23 cellular contexts compared by ENCODE assay signal in genomic region chr7:42964293-42964692, GRCh38. TPM values are rescaled to one million over a fixed set of nuclear protein-coding genes. Genes with fewer than 3 reads are reported as not detected.
DNase-seq lines count a peak whose midpoint lies in the region; ATAC-seq, FAIRE-seq and TF ChIP-seq lines count a peak whose summit lies in the region.
"Had no signal": no experiment of that assay in that cellular context is flagged by ENCODE, and none has a peak within 500 bp of the region (broad histone marks: within the 10 kb centered on the region; RNA-seq: fewer than 3 reads in every experiment).

No MANE protein-coding gene starts in this region.

- in situ Hi-C loops in K562 (cut with MboI) (no loop called here), gastrocnemius medialis (cut with MboI; ENCODE audit: low sequenced_read_pairs in 4 of 4) (no loop called here)

- no peak for DNase-seq in left ventricle myocardium inferior
- DNase-seq in right atrium auricular region (ENCODE audit: low spot score) = no peak
- DNase-seq in K562 (ENCODE audit: extremely low read depth in 1 of 4, low spot score in 3 of 4) = peak in 1 of 4 experiments; percentile 20
- DNase-seq in gastrocnemius medialis = no peak
- no peak for DNase-seq in NCI-H187 treated with DMSO at 0.1 percent for 48 hours (lab: John Stamatoyannopoulos, UW)
- DNase-seq: C1 segment of cervical spinal cord; Caco-2; CD4-positive, alpha-beta memory T cell; H9; NCI-H1048; NCI-H1417; NCI-H1694 treated with DMSO at 0.1 percent for 48 hours; NCI-H446; NCI-H524 treated with DMSO at 0.1 percent for 48 hours; NCI-H774; NK-92 treated with Interleukin-12 subunit alpha and Interleukin-12 subunit beta, amount 100 ng/mL, for 24 hours; PC-9 had no signal

- H3K79me2 ChIP-seq in K562 (ENCODE audit: control insufficient read depth, insufficient read depth, low read length) = no peaks in the 10 kb centered on the region

- no peak for TF ChIP-seq RAD21 in K562 (CRISPR knock-in tag; conservative IDR thresholded peaks at IDR 0.05 in 1 of 2, IDR thresholded peaks at IDR 0.05 in 1 of 2)

- BruUV-seq in K562 (replicated peaks; lab: Mats Ljungman, UMichigan) = no TSS peak

- TF ChIP-seq POLR2A in K562 (conservative IDR thresholded peaks at IDR 0.05) = no peak
- TF ChIP-seq POLR2A in gastrocnemius medialis (IDR thresholded peaks at IDR 0.05) = no peak

- H4K20me1 ChIP-seq in K562 (replicated peaks; ENCODE audit: control insufficient read depth, insufficient read depth, low read length) = no peaks in the 10 kb centered on the region

- no peak overlapping the region for H3K9ac ChIP-seq in K562 (ENCODE audit: insufficient read depth in 1 of 2, low read depth in 2 of 2, low read length in 2 of 2)
- no peak overlapping the region for H3K9ac ChIP-seq in muscle layer of colon (ENCODE audit: low read length)

- H3K4me3 ChIP-seq in left ventricle myocardium inferior (no peak overlapping the region), right atrium auricular region (no peak overlapping the region), K562 (no peak overlapping the region), muscle layer of colon (ENCODE audit: low read depth in 1 of 2, low read length in 2 of 2) (no peak overlapping the region), gastrocnemius medialis (no peak overlapping the region)
- H3K4me3 ChIP-seq: A549, PC-9, SJSA1 had no signal

- H3K4me1 ChIP-seq in left ventricle myocardium inferior (peaks cover 15% of the 10 kb centered on the region), right atrium auricular region (no peaks in the 10 kb centered on the region), K562 (replicated peaks in 1 of 2; ENCODE audit: control insufficient read depth in 2 of 2, insufficient read depth in 2 of 2, low read length in 2 of 2) (peaks cover 0 to 12% of the 10 kb centered on the region in 2 experiments; a peak in 2 of 5 replicates), muscle layer of colon (ENCODE audit: insufficient read depth, low read length) (peaks cover 14% of the 10 kb centered on the region), gastrocnemius medialis (no peaks in the 10 kb centered on the region)
- H3K4me1 ChIP-seq: A549, Caco-2, SJSA1 had no signal

- no peak for FAIRE-seq in K562 (lab: Jason Lieb, UNC)
- FAIRE-seq: A549, G401.6, HTR-8/SVneo had no signal

- H3K4me2 ChIP-seq in K562 (ENCODE audit: insufficient read depth, low read length) = no peak overlapping the region
- H3K4me2 ChIP-seq: A549, PC-9 had no signal

- CTCF ChIA-PET in K562 (lab: Yijun Ruan, JAX; ENCODE audit: low intra/inter-chr PET ratio) = no interaction called here

- no peaks in the 10 kb centered on the region for H3K27me3 ChIP-seq in left ventricle myocardium inferior (ENCODE audit: low read depth)
- H3K27me3 ChIP-seq in right atrium auricular region = no peaks in the 10 kb centered on the region
- H3K27me3 ChIP-seq in K562 (ENCODE audit: control insufficient read depth in 2 of 2, insufficient read depth in 2 of 2, low read length in 2 of 2) = no peaks in the 10 kb centered on the region
- no peaks in the 10 kb centered on the region for H3K27me3 ChIP-seq in muscle layer of colon (ENCODE audit: control insufficient read depth in 1 of 2, insufficient read depth in 2 of 2, low read length in 2 of 2)
- no peaks in the 10 kb centered on the region for H3K27me3 ChIP-seq in gastrocnemius medialis
- H3K27me3 ChIP-seq: SJSA1 had no signal

- no peaks in the 10 kb centered on the region for H3K36me3 ChIP-seq in left ventricle myocardium inferior
- H3K36me3 ChIP-seq in right atrium auricular region = no peaks in the 10 kb centered on the region
- H3K36me3 ChIP-seq in K562 (ENCODE audit: control insufficient read depth, insufficient read depth, low read length) = no peaks in the 10 kb centered on the region
- no peaks in the 10 kb centered on the region for H3K36me3 ChIP-seq in muscle layer of colon (ENCODE audit: insufficient read depth, low read length)
- H3K36me3 ChIP-seq in gastrocnemius medialis = no peaks in the 10 kb centered on the region
- H3K36me3 ChIP-seq: SJSA1 had no signal

- H3K9me3 ChIP-seq in left ventricle myocardium inferior (replicated peaks) (no peaks in the 10 kb centered on the region), right atrium auricular region (no peaks in the 10 kb centered on the region), K562 (replicated peaks; ENCODE audit: control insufficient read depth, insufficient read depth, low read depth, low read length) (peaks cover 5% of the 10 kb centered on the region; the same call in 1 of the 2 replicates), muscle layer of colon (ENCODE audit: low read length) (no peaks in the 10 kb centered on the region), gastrocnemius medialis (no peaks in the 10 kb centered on the region)
- H3K9me3 ChIP-seq: A549, SJSA1 had no signal

- WGBS in K562 (ENCODE audit: insufficient coverage, low coverage, missing lambda C conversion rate) = 4% methylated on average over 2 of the region's 2 CpGs

- peak overlapping the region; percentile 79 for H3K27ac ChIP-seq in left ventricle myocardium inferior (replicated peaks)
- H3K27ac ChIP-seq in right atrium auricular region = no peak overlapping the region
- H3K27ac ChIP-seq in K562 (ENCODE audit: extremely low read depth, low read depth, low read length) = no peak overlapping the region
- H3K27ac ChIP-seq in muscle layer of colon (ENCODE audit: low read depth, low read length) = peak overlapping the region; percentile 7
- no peak overlapping the region for H3K27ac ChIP-seq in gastrocnemius medialis
- H3K27ac ChIP-seq: A549, PC-9, SJSA1 had no signal

- ATAC-seq in K562 (peak; percentile 59), gastrocnemius medialis (no peak), HG03097 (IDR thresholded peaks at IDR 0.05; ENCODE audit: low FRiP score, unreplicated experiment) (no peak)
- ATAC-seq: A549 had no signal

- H2AFZ ChIP-seq in K562 (ENCODE audit: low read depth, low read length) = peak overlapping the region; percentile 29; the same call in 1 of the 2 replicates
- H2AFZ ChIP-seq: PC-9 had no signal

- TF ChIP-seq EP300 in K562 (IDR thresholded peaks at IDR 0.05; ENCODE audit: low read length) = no peak; the same call in 1 of the 2 replicates

- POLR2A ChIA-PET in K562 (lab: Yijun Ruan, JAX) = interaction anchor here (1.1 kb wide), 1 partner anchor 27 kb away, joined by 3 read pairs; no protein-coding TSS in a partner anchor

- TF ChIP-seq CTCF in left ventricle myocardium inferior (IDR thresholded peaks at IDR 0.05; ENCODE audit: borderline replicate concordance) (no peak), right atrium auricular region (IDR thresholded peaks at IDR 0.05) (no peak), K562 (IDR thresholded peaks at IDR 0.05 in 2 of 3, conservative IDR thresholded peaks at IDR 0.05 in 1 of 3; ENCODE audit: insufficient read depth in 2 of 3, low read depth in 1 of 3, low read length in 3 of 3) (no peak), gastrocnemius medialis (IDR thresholded peaks at IDR 0.05 in 4 of 5, conservative IDR thresholded peaks at IDR 0.05 in 1 of 5) (no peak)

- intact Hi-C loops in left ventricle myocardium inferior (cut with micrococcal nuclease) = no loop called here
- intact Hi-C loops in K562 (cut with micrococcal nuclease) = no loop called here
- intact Hi-C loops in gastrocnemius medialis (cut with DNase I; ENCODE audit: low total_unique reads) = no loop called here

- no peaks in the 10 kb centered on the region for H3K9me1 ChIP-seq in K562 (ENCODE audit: control insufficient read depth, insufficient read depth, low read length)

RNA-seq across cellular contexts. Expression of gene MRPL32, which starts 32.1 kb away (rescaled TPM):
- total RNA-seq in left ventricle myocardium inferior (65.5 TPM), right atrium auricular region (10 to 100 TPM; 36.1 to 53.1 TPM), K562 (2014; rRNA removed) (104 and 111 TPM in 2 replicates), K562 (2014; rRNA removed; fragmentation: Illumina TruSeq; extraction: Trizol) (138 and 139 TPM in 2 replicates), K562 (2015; rRNA removed; fragmentation: Illumina TruSeq; extraction: Trizol) (109 and 120 TPM in 2 replicates), K562 (2021) (75.5 and 86.0 TPM in 2 replicates), gastrocnemius medialis (10 to 100 TPM; 42.6 to 59.2 (median 56.8) TPM)
- total RNA-seq in K562 (2011; cell fraction: chromatin; rRNA removed; ENCODE audit: low replicate concordance) = 39.3 and 104 TPM in 2 replicates
- total RNA-seq in K562 (2011; cell fraction: nucleolus; rRNA removed) = 27.3 and 33.6 TPM in 2 replicates
- 59.0 and 64.3 TPM in 2 replicates for total RNA-seq in K562 (2011; cell fraction: nucleoplasm; rRNA removed)
- polyA plus RNA-seq in K562 (2011; rRNA removed) (95.4 and 113 TPM in 2 replicates), K562 (2014; fragmentation: Illumina TruSeq; extraction: Trizol) (134 and 140 TPM in 2 replicates), K562 (2014; fragmentation: Nextera tagmentation; extraction: Ambion mirVana) (100 to 1,000 TPM; 341 to 351 TPM), K562 (2014; rRNA removed) (145 and 162 TPM in 2 replicates)
- polyA plus RNA-seq in K562 (2011; cell fraction: cytosol; rRNA removed) = 38.5 and 52.8 TPM in 2 replicates
- polyA plus RNA-seq in K562 (2011; cell fraction: nucleus; rRNA removed) = 86.8 and 172 TPM in 2 replicates
- 48.6 and 76.2 TPM in 2 replicates for polyA plus RNA-seq in K562 (2012)
- 44.0 and 49.0 TPM in 2 replicates for polyA minus RNA-seq in K562 (2011; rRNA and poly(A)+ RNA removed)
- 16.0 and 20.2 TPM in 2 replicates for polyA minus RNA-seq in K562 (2011; cell fraction: cytosol; rRNA and poly(A)+ RNA removed)
- polyA minus RNA-seq in K562 (2011; cell fraction: nucleus; rRNA and poly(A)+ RNA removed) = 22.1 and 46.5 TPM in 2 replicates

RNA-seq across cellular contexts. Expression of gene PSMA2, which starts 32.3 kb away (rescaled TPM):
- total RNA-seq in left ventricle myocardium inferior (77.7 TPM), right atrium auricular region (10 to 100 TPM; 50.7 to 61.8 TPM), K562 (2014; rRNA removed) (88.7 and 91.7 TPM in 2 replicates), K562 (2014; rRNA removed; fragmentation: Illumina TruSeq; extraction: Trizol) (274 and 308 TPM in 2 replicates), K562 (2015; rRNA removed; fragmentation: Illumina TruSeq; extraction: Trizol) (149 and 162 TPM in 2 replicates), K562 (2021) (184 and 200 TPM in 2 replicates), gastrocnemius medialis (100 to 1,000 TPM; 178 to 246 (median 209) TPM)
- 16.0 and 45.2 TPM in 2 replicates for total RNA-seq in K562 (2011; cell fraction: chromatin; rRNA removed; ENCODE audit: low replicate concordance)
- 15.5 and 16.6 TPM in 2 replicates for total RNA-seq in K562 (2011; cell fraction: nucleolus; rRNA removed)
- total RNA-seq in K562 (2011; cell fraction: nucleoplasm; rRNA removed) = 32.4 and 41.8 TPM in 2 replicates
- polyA plus RNA-seq in K562 (2011; rRNA removed) (291 and 412 TPM in 2 replicates), K562 (2014; fragmentation: Illumina TruSeq; extraction: Trizol) (145 and 154 TPM in 2 replicates), K562 (2014; fragmentation: Nextera tagmentation; extraction: Ambion mirVana) (1,000 to 10,000 TPM in 1 of 2 experiments, 100 to 1,000 TPM in 1; 887 to 1,070 TPM), K562 (2014; rRNA removed) (174 and 213 TPM in 2 replicates)
- 71.1 and 145 TPM in 2 replicates for polyA plus RNA-seq in K562 (2011; cell fraction: cytosol; rRNA removed)
- 26.1 and 65.3 TPM in 2 replicates for polyA plus RNA-seq in K562 (2011; cell fraction: nucleus; rRNA removed)
- 198 and 258 TPM in 2 replicates for polyA plus RNA-seq in K562 (2012)
- 94.8 and 103 TPM in 2 replicates for polyA minus RNA-seq in K562 (2011; rRNA and poly(A)+ RNA removed)
- 52.1 and 55.2 TPM in 2 replicates for polyA minus RNA-seq in K562 (2011; cell fraction: cytosol; rRNA and poly(A)+ RNA removed)
- polyA minus RNA-seq in K562 (2011; cell fraction: nucleus; rRNA and poly(A)+ RNA removed) = 12.5 and 19.8 TPM in 2 replicates

RNA-seq across cellular contexts. Expression of gene C7orf25, which starts 52.4 kb away (rescaled TPM):
- total RNA-seq in left ventricle myocardium inferior (4.9 TPM), right atrium auricular region (10 to 100 TPM in 1 of 2 donors, 1 to 10 TPM in 1; 4.4 to 10.6 TPM), K562 (2014; rRNA removed) (1.2 and 1.9 TPM in 2 replicates), K562 (2014; rRNA removed; fragmentation: Illumina TruSeq; extraction: Trizol) (2.9 TPM in 2 replicates), K562 (2015; rRNA removed; fragmentation: Illumina TruSeq; extraction: Trizol) (2.0 and 2.3 TPM in 2 replicates), K562 (2021) (3.4 and 4.4 TPM in 2 replicates), gastrocnemius medialis (10 to 100 TPM in 1 of 4 donors, 1 to 10 TPM in 3; 4.6 to 13.5 (median 8.0) TPM)
- 6.8 and 19.1 TPM in 2 replicates for total RNA-seq in K562 (2011; cell fraction: chromatin; rRNA removed; ENCODE audit: low replicate concordance)
- total RNA-seq in K562 (2011; cell fraction: nucleolus; rRNA removed) = 2.8 and 5.7 TPM in 2 replicates
- 5.9 and 12.0 TPM in 2 replicates for total RNA-seq in K562 (2011; cell fraction: nucleoplasm; rRNA removed)
- polyA plus RNA-seq in K562 (2011; rRNA removed) (3.0 and 4.7 TPM in 2 replicates), K562 (2014; fragmentation: Illumina TruSeq; extraction: Trizol) (1.8 and 2.7 TPM in 2 replicates), K562 (2014; fragmentation: Nextera tagmentation; extraction: Ambion mirVana) (1 to 10 TPM; 1.3 to 1.9 TPM), K562 (2014; rRNA removed) (1.3 and 5.5 TPM in 2 replicates)
- polyA plus RNA-seq in K562 (2011; cell fraction: cytosol; rRNA removed) = 1.4 and 2.1 TPM in 2 replicates
- polyA plus RNA-seq in K562 (2011; cell fraction: nucleus; rRNA removed) = 2.0 and 3.2 TPM in 2 replicates
- polyA plus RNA-seq in K562 (2012) = 2.2 and 3.1 TPM in 2 replicates
- 3.3 and 5.8 TPM in 2 replicates for polyA minus RNA-seq in K562 (2011; rRNA and poly(A)+ RNA removed)
- 0.55 and 1.4 TPM in 2 replicates for polyA minus RNA-seq in K562 (2011; cell fraction: cytosol; rRNA and poly(A)+ RNA removed)
- 8.8 and 16.8 TPM in 2 replicates for polyA minus RNA-seq in K562 (2011; cell fraction: nucleus; rRNA and poly(A)+ RNA removed)

Comparison
In these comparisons a context has a peak if more than half of its experiments do, and no peak if none do; other contexts are left out.
1. H3K27ac ChIP-seq: peak in left ventricle myocardium inferior (single experiment) and muscle layer of colon (single experiment); none in right atrium auricular region (0 of 2), K562 (single experiment) and gastrocnemius medialis (0 of 4).